ENCODE assay signal across 1 cellular context in genomic region chr3:160722331-160722730, GRCh38.
A peak's percentile ranks its signal among the peaks of the same experiment; 100 is the strongest.
TF ChIP-seq lines count a peak whose summit lies in the region.

No MANE protein-coding gene starts in this region.

TF ChIP-seq in HepG2, 621 proteins besides CTCF, POLR2A, EP300 and RAD21 (continued from another document):
- TF ChIP-seq POGZ (CRISPR knock-in tag; IDR thresholded peaks at IDR 0.05): no peak
- no peak for TF ChIP-seq SMAD1 (CRISPR knock-in tag; IDR thresholded peaks at IDR 0.05; ENCODE audit: borderline replicate concordance, low read depth)
- TF ChIP-seq ZC3H4 (CRISPR knock-in tag; IDR thresholded peaks at IDR 0.05; ENCODE audit: borderline replicate concordance): no peak
- TF ChIP-seq, protein P1, sequence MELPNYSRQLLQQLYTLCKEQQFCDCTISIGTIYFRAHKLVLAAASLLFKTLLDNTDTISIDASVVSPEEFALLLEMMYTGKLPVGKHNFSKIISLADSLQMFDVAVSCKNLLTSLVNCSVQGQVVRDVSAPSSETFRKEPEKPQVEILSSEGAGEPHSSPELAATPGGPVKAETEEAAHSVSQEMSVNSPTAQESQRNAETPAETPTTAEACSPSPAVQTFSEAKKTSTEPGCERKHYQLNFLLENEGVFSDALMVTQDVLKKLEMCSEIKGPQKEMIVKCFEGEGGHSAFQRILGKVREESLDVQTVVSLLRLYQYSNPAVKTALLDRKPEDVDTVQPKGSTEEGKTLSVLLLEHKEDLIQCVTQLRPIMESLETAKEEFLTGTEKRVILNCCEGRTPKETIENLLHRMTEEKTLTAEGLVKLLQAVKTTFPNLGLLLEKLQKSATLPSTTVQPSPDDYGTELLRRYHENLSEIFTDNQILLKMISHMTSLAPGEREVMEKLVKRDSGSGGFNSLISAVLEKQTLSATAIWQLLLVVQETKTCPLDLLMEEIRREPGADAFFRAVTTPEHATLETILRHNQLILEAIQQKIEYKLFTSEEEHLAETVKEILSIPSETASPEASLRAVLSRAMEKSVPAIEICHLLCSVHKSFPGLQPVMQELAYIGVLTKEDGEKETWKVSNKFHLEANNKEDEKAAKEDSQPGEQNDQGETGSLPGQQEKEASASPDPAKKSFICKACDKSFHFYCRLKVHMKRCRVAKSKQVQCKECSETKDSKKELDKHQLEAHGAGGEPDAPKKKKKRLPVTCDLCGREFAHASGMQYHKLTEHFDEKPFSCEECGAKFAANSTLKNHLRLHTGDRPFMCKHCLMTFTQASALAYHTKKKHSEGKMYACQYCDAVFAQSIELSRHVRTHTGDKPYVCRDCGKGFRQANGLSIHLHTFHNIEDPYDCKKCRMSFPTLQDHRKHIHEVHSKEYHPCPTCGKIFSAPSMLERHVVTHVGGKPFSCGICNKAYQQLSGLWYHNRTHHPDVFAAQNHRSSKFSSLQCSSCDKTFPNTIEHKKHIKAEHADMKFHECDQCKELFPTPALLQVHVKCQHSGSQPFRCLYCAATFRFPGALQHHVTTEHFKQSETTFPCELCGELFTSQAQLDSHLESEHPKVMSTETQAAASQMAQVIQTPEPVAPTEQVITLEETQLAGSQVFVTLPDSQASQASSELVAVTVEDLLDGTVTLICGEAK (IDR thresholded peaks at IDR 0.05): peak; percentile 88
- TF ChIP-seq, protein P1 (CRISPR knock-in tag; IDR thresholded peaks at IDR 0.05): no peak
